ENCODE assay signal across 8 cellular contexts in genomic region chr7:105389090-105389650, GRCh38. TPM values are rescaled to one million over a fixed set of nuclear protein-coding genes. Genes with fewer than 3 reads are reported as not detected.
DNase-seq lines count a peak whose midpoint lies in the region; ATAC-seq and TF ChIP-seq lines count a peak whose summit lies in the region.

No MANE protein-coding gene starts in this region.

- ATAC-seq in GM18517 (IDR thresholded peaks at IDR 0.05; ENCODE audit: unreplicated experiment) (peak; percentile 15), HG03135 (IDR thresholded peaks at IDR 0.05; ENCODE audit: unreplicated experiment) (peak; percentile 22)

- TF ChIP-seq CTCF in fibroblast of the aortic adventitia (IDR thresholded peaks at IDR 0.05; ENCODE audit: insufficient read depth, low read length), result peak; percentile 15
- no peak for TF ChIP-seq CTCF in neural progenitor cell (IDR thresholded peaks at IDR 0.05)

- peak overlapping the region; percentile 100 for H3K4me3 ChIP-seq in ACC112 (ENCODE audit: low read depth, low read length)
- peak overlapping the region; percentile 64 for H3K4me3 ChIP-seq in fibroblast of the aortic adventitia (ENCODE audit: low read depth, low read length)
- H3K4me3 ChIP-seq in neural progenitor cell, result peak overlapping the region; percentile 76

- peaks cover 21% of the 10 kb centered on the region for H4K20me1 ChIP-seq in neural progenitor cell (ENCODE audit: low read depth)

- H3K4me1 ChIP-seq in ACC112 (ENCODE audit: control insufficient read depth, insufficient read depth, low read length, unreplicated experiment) (peaks cover 7% of the 10 kb centered on the region), neural progenitor cell (peaks cover 7% of the 10 kb centered on the region)

- peaks cover 12% of the 10 kb centered on the region for H3F3A ChIP-seq in neural progenitor cell (ENCODE audit: low read depth)

- peaks cover 15% of the 10 kb centered on the region for H3K4me1 Mint-ChIP-seq in neural progenitor cell

- H3K4me3 Mint-ChIP-seq in neural progenitor cell, result peak overlapping the region; percentile 97

- H3K27me3 Mint-ChIP-seq in neural progenitor cell (ENCODE audit: insufficient read depth, low read depth), result peaks cover 4% of the 10 kb centered on the region

- DNase-seq in NCI-H69 (lab: John Stamatoyannopoulos, UW) (peak; percentile 76), activated T-helper 1 cell treated with Interleukin-2 at 50 U/mL for 16 hours (ENCODE audit: low read depth) (peak; percentile 10), fibroblast of the aortic adventitia (ENCODE audit: low read depth) (peak; percentile 57), neural progenitor cell (ENCODE audit: low spot score) (peak; percentile 73), NCI-H1105 (lab: John Stamatoyannopoulos, UW) (no peak)

- peak overlapping the region; percentile 66 for H3K4me2 ChIP-seq in neural progenitor cell

- H3K27me3 ChIP-seq in ACC112 (ENCODE audit: insufficient read depth, low read length), result no peaks in the 10 kb centered on the region
- peaks cover 18% of the 10 kb centered on the region for H3K27me3 ChIP-seq in neural progenitor cell

- H3K36me3 ChIP-seq in ACC112 (ENCODE audit: insufficient read depth, low read length), result no peaks in the 10 kb centered on the region
- no peaks in the 10 kb centered on the region for H3K36me3 ChIP-seq in neural progenitor cell

- H2AFZ ChIP-seq in ACC112 (ENCODE audit: low read length, unreplicated experiment) (peak overlapping the region; percentile 93), neural progenitor cell (replicated peaks) (peak overlapping the region; percentile 83)

- H3K27ac Mint-ChIP-seq in neural progenitor cell, result peak overlapping the region; percentile 89

- H3K9me3 ChIP-seq in neural progenitor cell (ENCODE audit: low read depth), result no peaks in the 10 kb centered on the region

- no peak overlapping the region for H3K9ac ChIP-seq in neural progenitor cell

- peaks cover 35% of the 10 kb centered on the region for H3K79me2 ChIP-seq in ACC112 (ENCODE audit: control insufficient read depth, insufficient read depth, low read length, unreplicated experiment)
- H3K79me2 ChIP-seq in neural progenitor cell (ENCODE audit: low read depth), result peaks cover 35% of the 10 kb centered on the region

- H3K9me3 Mint-ChIP-seq in neural progenitor cell, result peaks cover 7% of the 10 kb centered on the region

- H3K36me3 Mint-ChIP-seq in neural progenitor cell, result peaks cover 9% of the 10 kb centered on the region

- H3K27ac ChIP-seq in ACC112 (ENCODE audit: low read depth, low read length) (no peak overlapping the region), neural progenitor cell (no peak overlapping the region)

RNA-seq across cellular contexts. Expression of gene SRPK2, which starts 0.4 kb away (rescaled TPM):
- 45.0 and 50.8 TPM in 2 replicates for total RNA-seq in fibroblast of the aortic adventitia (ENCODE audit: low replicate concordance)
- total RNA-seq in neural progenitor cell (ENCODE audit: low replicate concordance), result 44.2 and 54.1 TPM in 2 replicates
